Comparison of ENCODE assay signal across 23 cellular contexts in the genomic region with DNA sequence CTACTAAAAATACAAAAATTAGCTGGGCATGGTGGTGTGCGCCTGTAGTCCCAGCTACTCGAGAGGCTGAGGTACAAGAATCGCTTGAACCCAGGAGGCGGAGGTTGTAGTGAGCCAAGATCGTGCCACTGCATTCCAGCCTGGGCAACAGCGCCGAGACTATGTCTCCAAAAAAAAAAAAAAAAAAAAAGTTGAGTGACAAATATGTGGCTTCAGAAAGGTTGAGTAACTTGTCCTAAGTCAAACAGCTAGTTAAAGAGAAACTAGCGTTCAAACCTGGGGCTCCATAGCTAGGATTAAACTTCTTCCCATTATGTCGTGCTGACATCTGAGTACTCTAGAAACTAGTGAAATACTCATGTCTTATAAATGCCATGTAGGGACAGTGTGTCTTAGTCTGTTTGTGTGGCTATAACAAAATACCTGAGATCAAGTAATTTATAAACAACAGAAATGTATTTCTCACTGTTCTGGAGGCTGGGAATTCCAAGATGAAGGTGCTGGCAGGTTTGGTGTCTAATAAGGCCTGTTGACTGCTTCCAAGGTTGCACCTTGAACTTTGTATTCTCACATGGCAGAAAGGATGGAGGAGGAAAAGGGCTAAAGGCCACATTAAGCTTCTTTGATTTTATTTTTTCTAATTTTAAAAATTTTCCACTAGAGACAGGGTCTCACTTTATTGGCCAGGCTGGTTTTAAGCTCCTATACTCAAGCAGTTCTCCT.
"Had no signal": no experiment of that assay in that cellular context is flagged by ENCODE, and none has a peak within 500 bp of the region (broad histone marks: within the 10 kb centered on the region; RNA-seq: fewer than 3 reads in every experiment).

No MANE protein-coding gene starts in this region.

- H3K36me3 ChIP-seq: colonic mucosa, left lung, neutrophil, tibial nerve, upper lobe of right lung, vagina had no signal

- H3K27ac ChIP-seq: colonic mucosa, left lung, neutrophil, psoas muscle, testis, tibial nerve, upper lobe of right lung, vagina had no signal

- ATAC-seq: left lung; naive thymus-derived CD4-positive, alpha-beta T cell; psoas muscle; sciatic nerve; stimulated activated naive B cell treated with anti-CD40 and anti-IgM and Interleukin-4, amounts not matched to agents 10 μg/mL and 1 μg/mL and 100 μg/mL, for 72 hours; stimulated activated naive CD8-positive, alpha-beta T cell treated with anti-CD3 and anti-CD28 coated beads, Interleukin-15, amount 100 ng/mL, for 72 hours; upper lobe of right lung had no signal

- H3K36me3 Mint-ChIP-seq: stimulated activated naive B cell treated with anti-CD40 and anti-IgM and Interleukin-4, amounts not matched to agents 10 μg/mL and 1 μg/mL and 100 μg/mL, for 72 hours had no signal

- H3K4me1 ChIP-seq: psoas muscle, testis, upper lobe of right lung had no signal

- H3K4me3 Mint-ChIP-seq: endodermal cell; naive thymus-derived CD4-positive, alpha-beta T cell; nephron progenitor cell; stimulated activated naive B cell treated with anti-CD40 and anti-IgM and Interleukin-4, amounts not matched to agents 10 μg/mL and 1 μg/mL and 100 μg/mL, for 72 hours; stimulated activated naive CD8-positive, alpha-beta T cell treated with anti-CD3 and anti-CD28 coated beads, Interleukin-15, amount 100 ng/mL, for 72 hours had no signal

- DNase-seq: colonic mucosa; effector CD4-positive, alpha-beta T cell; foreskin melanocyte; head of caudate nucleus; hippocampal formation; kidney glomerular epithelial cell; left lung; naive thymus-derived CD4-positive, alpha-beta T cell; nephron progenitor cell; psoas muscle; retina; stimulated activated CD4-positive, alpha-beta T cell treated with anti-CD3 and anti-CD28 coated beads, Interleukin-2, amount 100 ng/mL, for 24 hours; stimulated activated CD4-positive, alpha-beta T cell treated with anti-CD3 and anti-CD28 coated beads, Interleukin-4, amount 100 ng/mL, for 4 hours; stimulated activated naive B cell treated with anti-CD40 and anti-IgM and Interleukin-4, amounts not matched to agents 10 μg/mL and 1 μg/mL and 100 μg/mL, for 72 hours; stimulated activated naive CD8-positive, alpha-beta T cell treated with anti-CD3 and anti-CD28 coated beads, Interleukin-15, amount 100 ng/mL, for 72 hours; testis; upper lobe of right lung had no signal

- H3K4me3 ChIP-seq: colonic mucosa, left lung, psoas muscle, testis, tibial nerve, upper lobe of right lung, vagina had no signal

- H3K9me3 ChIP-seq: colonic mucosa, left lung, neutrophil, psoas muscle, testis, tibial nerve, upper lobe of right lung, vagina had no signal

- H3K27me3 ChIP-seq: colonic mucosa, left lung, neutrophil, testis, tibial nerve, upper lobe of right lung, vagina had no signal

- H3K9me3 Mint-ChIP-seq: endodermal cell; naive thymus-derived CD4-positive, alpha-beta T cell; nephron progenitor cell; stimulated activated naive B cell treated with anti-CD40 and anti-IgM and Interleukin-4, amounts not matched to agents 10 μg/mL and 1 μg/mL and 100 μg/mL, for 72 hours; stimulated activated naive CD8-positive, alpha-beta T cell treated with anti-CD3 and anti-CD28 coated beads, Interleukin-15, amount 100 ng/mL, for 72 hours had no signal

- H3K27ac Mint-ChIP-seq: naive thymus-derived CD4-positive, alpha-beta T cell; nephron progenitor cell; stimulated activated naive B cell treated with anti-CD40 and anti-IgM and Interleukin-4, amounts not matched to agents 10 μg/mL and 1 μg/mL and 100 μg/mL, for 72 hours had no signal

- FAIRE-seq: endothelial cell of umbilical vein had no signal
